8 cellular contexts compared by ENCODE assay signal in genomic region chr13:48491423-48492122, GRCh38. TPM values are rescaled to one million over a fixed set of nuclear protein-coding genes. Genes with fewer than 3 reads are reported as not detected.
A peak's percentile ranks its signal among the peaks of the same experiment; 100 is the strongest.
DNase-seq lines count a peak whose midpoint lies in the region; ATAC-seq and TF ChIP-seq lines count a peak whose summit lies in the region.

No MANE protein-coding gene starts in this region.

- no peaks in the 10 kb centered on the region for H3K9me2 ChIP-seq in SU-DHL-6 (replicated peaks; ENCODE audit: insufficient read depth, low read length)

- no TSS peak for BruUV-seq in MCF 10A (replicated peaks; lab: Mats Ljungman, UMichigan)

- H3K36me3 Mint-ChIP-seq in MCF 10A (ENCODE audit: insufficient read depth, unreplicated experiment): no peaks in the 10 kb centered on the region

- H3K4me3 ChIP-seq in breast epithelium (peak overlapping the region in 2 of 3 donors; percentile 47 to 59), SU-DHL-6 (ENCODE audit: insufficient read depth, low read length, poor library complexity, severe bottlenecking) (peak overlapping the region; percentile 51), upper lobe of right lung (peak overlapping the region; percentile 44)

- no peak overlapping the region for H2AFZ ChIP-seq in SU-DHL-6 (ENCODE audit: low read depth, low read length, severe bottlenecking)

- no peaks in the 10 kb centered on the region for H3K27me3 Mint-ChIP-seq in MCF 10A (ENCODE audit: insufficient read depth, unreplicated experiment)

- no peak overlapping the region for H3K27ac Mint-ChIP-seq in MCF 10A (ENCODE audit: low read depth, unreplicated experiment)

- H3K9me3 Mint-ChIP-seq in MCF 10A (ENCODE audit: unreplicated experiment): no peaks in the 10 kb centered on the region

- no peaks in the 10 kb centered on the region; the same call in 1 of the 2 replicates for H3K79me2 ChIP-seq in SU-DHL-6 (ENCODE audit: insufficient read depth, low read length)

- H3K27me3 ChIP-seq in breast epithelium (no peaks in the 10 kb centered on the region), SU-DHL-6 (ENCODE audit: low read length) (no peaks in the 10 kb centered on the region), upper lobe of right lung (no peaks in the 10 kb centered on the region)

- H3K4me3 Mint-ChIP-seq in MCF 10A (ENCODE audit: unreplicated experiment): no peak overlapping the region

- POLR2A ChIA-PET in MCF 10A (lab: Yijun Ruan, JAX): no interaction called here

- intact Hi-C loops in breast epithelium (cut with DNase I; ENCODE audit: low total_unique reads): no loop called here
- intact Hi-C loops in MCF 10A (cut with micrococcal nuclease): no loop called here
- intact Hi-C loops in upper lobe of right lung (cut with DNase I): no loop called here

- no peak for TF ChIP-seq CTCF in breast epithelium (IDR thresholded peaks at IDR 0.05)
- no peak for TF ChIP-seq CTCF in MCF 10A (IDR thresholded peaks at IDR 0.05; ENCODE audit: unreplicated experiment)
- TF ChIP-seq CTCF in SU-DHL-6 (IDR thresholded peaks at IDR 0.05; ENCODE audit: insufficient read depth, low read length, poor library complexity, severe bottlenecking): no peak
- TF ChIP-seq CTCF in upper lobe of right lung (IDR thresholded peaks at IDR 0.05): no peak

- H3K9ac ChIP-seq in SU-DHL-6 (ENCODE audit: low read length): peak overlapping the region; percentile 69

- H3K27ac ChIP-seq in breast epithelium: peak overlapping the region; percentile 78 to 86
- peak overlapping the region; percentile 96 for H3K27ac ChIP-seq in SU-DHL-6 (ENCODE audit: low read depth, low read length)
- H3K27ac ChIP-seq in upper lobe of right lung: peak overlapping the region; percentile 83

- ATAC-seq in upper lobe of right lung: peak; percentile 9

- DNase-seq in breast epithelium (ENCODE audit: low spot score in 2 of 2) (no peak), MCF 10A (ENCODE audit: unreplicated experiment) (no peak), iris pigment epithelial cell (ENCODE audit: low read depth) (peak; percentile 21), upper lobe of right lung (no peak), SK-N-DZ (ENCODE audit: low spot score) (no peak), NCI-H146 treated with DMSO at 0.1 percent for 48 hours (lab: John Stamatoyannopoulos, UW; ENCODE audit: unreplicated experiment) (no peak), NCI-H1048 (lab: John Stamatoyannopoulos, UW) (no peak)

- peak overlapping the region; percentile 93 for H3K4me2 ChIP-seq in SU-DHL-6 (ENCODE audit: low read depth, low read length, poor library complexity, severe bottlenecking)

- no peaks in the 10 kb centered on the region for H3K9me3 ChIP-seq in breast epithelium
- H3K9me3 ChIP-seq in SU-DHL-6 (ENCODE audit: insufficient read depth, low read length): no peaks in the 10 kb centered on the region
- H3K9me3 ChIP-seq in upper lobe of right lung: no peaks in the 10 kb centered on the region

- H3F3A ChIP-seq in SU-DHL-6 (ENCODE audit: insufficient read depth): peaks cover 69% of the 10 kb centered on the region

- H3K36me3 ChIP-seq in breast epithelium: no peaks in the 10 kb centered on the region
- peaks cover 16% of the 10 kb centered on the region for H3K36me3 ChIP-seq in SU-DHL-6 (ENCODE audit: low read length)
- no peaks in the 10 kb centered on the region for H3K36me3 ChIP-seq in upper lobe of right lung

- CTCF ChIA-PET in MCF 10A (lab: Yijun Ruan, JAX): no interaction called here

- no peak for TF ChIP-seq POLR2A in breast epithelium (IDR thresholded peaks at IDR 0.05)

- H3K4me1 ChIP-seq in breast epithelium: peaks cover 0 to 14% of the 10 kb centered on the region in 2 donors
- H3K4me1 ChIP-seq in upper lobe of right lung: peaks cover 28% of the 10 kb centered on the region

- no peaks in the 10 kb centered on the region for H3K4me1 Mint-ChIP-seq in MCF 10A (ENCODE audit: insufficient read depth, unreplicated experiment)

- no peaks in the 10 kb centered on the region for H4K20me1 ChIP-seq in SU-DHL-6 (ENCODE audit: low read depth, low read length)

RNA-seq across cellular contexts. Expression of gene RCBTB2, which starts 41.3 kb away (rescaled TPM):
- total RNA-seq in breast epithelium (10 to 100 TPM; 10.8 to 16.1 (median 14.9) TPM), MCF 10A (2022) (2.4 TPM in 2 replicates), upper lobe of right lung (18.4 TPM)
- polyA plus RNA-seq in SK-N-DZ (2014; cell fraction: cytosol; rRNA removed): 8.6 and 27.6 TPM in 2 replicates
- polyA plus RNA-seq in SK-N-DZ (2014; cell fraction: nucleus; rRNA removed): 12.3 and 13.5 TPM in 2 replicates
